ENCODE assay signal across 1 cellular context in genomic region chr1:208166340-208167138, GRCh38.
TF ChIP-seq lines count a peak whose summit lies in the region.

No MANE protein-coding gene starts in this region.

TF ChIP-seq in GM12878, 131 proteins besides CTCF, POLR2A, EP300 and RAD21:
- TF ChIP-seq DPF2 (IDR thresholded peaks at IDR 0.05) (no peak), ATF7 (IDR thresholded peaks at IDR 0.05; ENCODE audit: low read depth) (no peak), SPI1 (IDR thresholded peaks at IDR 0.05; ENCODE audit: borderline replicate concordance, insufficient read depth, low read depth, low read length) (peak; percentile 60; the same call in 1 of the 2 replicates)
